In the genomic region with DNA sequence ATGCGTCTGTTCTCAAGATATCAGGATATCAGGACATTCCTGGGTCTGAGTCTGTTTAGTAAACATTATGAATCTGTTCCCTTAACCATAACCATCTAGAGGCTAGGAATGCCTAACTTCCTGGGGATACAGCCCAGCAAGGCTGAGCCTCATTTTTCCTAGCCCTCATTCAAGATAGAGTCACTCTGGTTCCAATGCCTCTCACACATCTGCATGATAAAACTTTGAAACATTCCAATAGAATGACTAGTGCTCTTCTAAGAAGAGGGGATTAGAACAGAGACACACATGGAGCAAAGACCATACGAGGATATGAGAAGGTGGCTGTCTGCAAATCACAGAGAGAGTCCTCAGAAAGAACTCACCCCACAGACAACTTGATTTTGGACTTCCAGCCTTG, we compare ENCODE assay signal across 26 cellular contexts. TPM values are rescaled to one million over a fixed set of nuclear protein-coding genes. Genes with fewer than 3 reads are reported as not detected.
DNase-seq lines count a peak whose midpoint lies in the region; ATAC-seq and TF ChIP-seq lines count a peak whose summit lies in the region.
"Had no signal": no experiment of that assay in that cellular context is flagged by ENCODE, and none has a peak within 500 bp of the region (broad histone marks: within the 10 kb centered on the region; RNA-seq: fewer than 3 reads in every experiment).

No MANE protein-coding gene starts in this region.

- DNase-seq in HS-27A (ENCODE audit: low read depth), result peak; percentile 8
- no peak for DNase-seq in WTC11 (ENCODE audit: low spot score)
- peak; percentile 51 for DNase-seq in iPS DF 4.7 (ENCODE audit: extremely low read depth, low spot score)
- no peak for DNase-seq in mucosa of gallbladder (ENCODE audit: low spot score)
- DNase-seq in middle frontal gyrus (ENCODE audit: extremely low spot score, low spot score), result no peak
- DNase-seq: activated CD4-positive, alpha-beta T cell treated with anti-CD3 and anti-CD28 coated beads, Interleukin-2, amount 10 ng/mL, durations not matched to agents 7 days and 5 days; activated naive CD4-positive, alpha-beta T cell treated with Interleukin-2 at 50 U/mL for 16 hours; activated T-cell treated with anti-CD3 and anti-CD28 coated beads, Interleukin-2, amount 50 U/mL, for 72 hours; amniotic stem cell; CD8-positive, alpha-beta T cell; dermis blood vessel endothelial cell; DMS 273 treated with DMSO at 0.1 percent for 48 hours; GF-D8; glutamatergic neuron; GOT3; naive thymus-derived CD8-positive, alpha-beta T cell; NCI-H1417 treated with DMSO at 0.1 percent for 48 hours; NCI-H2081 treated with DMSO at 0.1 percent for 48 hours; NCI-H774; stimulated activated CD4-positive, alpha-beta T cell treated with anti-CD3 and anti-CD28 coated beads, Interleukin-4, amount 100 ng/mL, for 4 hours; stimulated activated naive CD4-positive, alpha-beta T cell treated with Interleukin-2 at 50 U/mL for 16 hours had no signal

- peak overlapping the region; percentile 93 for H3K27ac Mint-ChIP-seq in WTC11
- H3K27ac Mint-ChIP-seq: activated CD4-positive, alpha-beta T cell treated with anti-CD3 and anti-CD28 coated beads, Interleukin-2, amount 10 ng/mL, durations not matched to agents 7 days and 5 days; activated T-cell treated with anti-CD3 and anti-CD28 coated beads, Interleukin-2, amount 50 U/mL, for 72 hours; CD8-positive, alpha-beta T cell; memory B cell; naive thymus-derived CD8-positive, alpha-beta T cell had no signal

- POLR2A ChIA-PET in WTC11 (lab: Charles Lee), result no interaction called here

- peak; percentile 76 for ATAC-seq in WTC11
- ATAC-seq in HG03565 (IDR thresholded peaks at IDR 0.05; ENCODE audit: unreplicated experiment), result no peak
- ATAC-seq in GM21423 (IDR thresholded peaks at IDR 0.05; ENCODE audit: unreplicated experiment), result no peak
- ATAC-seq: activated T-cell treated with anti-CD3 and anti-CD28 coated beads, Interleukin-2, amount 50 U/mL, for 72 hours; CD8-positive, alpha-beta T cell; naive thymus-derived CD8-positive, alpha-beta T cell had no signal

- no peak overlapping the region for H3K4me3 Mint-ChIP-seq in WTC11
- H3K4me3 Mint-ChIP-seq: activated CD4-positive, alpha-beta T cell treated with anti-CD3 and anti-CD28 coated beads, Interleukin-2, amount 10 ng/mL, durations not matched to agents 7 days and 5 days; activated T-cell treated with anti-CD3 and anti-CD28 coated beads, Interleukin-2, amount 50 U/mL, for 72 hours; CD8-positive, alpha-beta T cell; memory B cell; naive thymus-derived CD8-positive, alpha-beta T cell had no signal

- peaks cover 4% of the 10 kb centered on the region; the same call in 1 of the 2 replicates for H3K27me3 Mint-ChIP-seq in WTC11 (ENCODE audit: low read depth)
- H3K27me3 Mint-ChIP-seq: activated CD4-positive, alpha-beta T cell treated with anti-CD3 and anti-CD28 coated beads, Interleukin-2, amount 10 ng/mL, durations not matched to agents 7 days and 5 days; memory B cell had no signal

- CTCF ChIA-PET in WTC11 (lab: Charles Lee), result no interaction called here

- no peak for TF ChIP-seq CTCF in WTC11 (IDR thresholded peaks at IDR 0.05)

- peaks cover 38% of the 10 kb centered on the region for H3K4me1 Mint-ChIP-seq in WTC11
- H3K4me1 Mint-ChIP-seq: activated CD4-positive, alpha-beta T cell treated with anti-CD3 and anti-CD28 coated beads, Interleukin-2, amount 10 ng/mL, durations not matched to agents 7 days and 5 days; memory B cell had no signal

- H3K36me3 Mint-ChIP-seq in WTC11, result peaks cover 7% of the 10 kb centered on the region; the same call in 1 of the 2 replicates
- H3K36me3 Mint-ChIP-seq: CD8-positive, alpha-beta T cell; naive thymus-derived CD8-positive, alpha-beta T cell had no signal

- H3K9me3 Mint-ChIP-seq in WTC11, result peaks cover 7% of the 10 kb centered on the region
- H3K9me3 Mint-ChIP-seq: activated CD4-positive, alpha-beta T cell treated with anti-CD3 and anti-CD28 coated beads, Interleukin-2, amount 10 ng/mL, durations not matched to agents 7 days and 5 days; activated T-cell treated with anti-CD3 and anti-CD28 coated beads, Interleukin-2, amount 50 U/mL, for 72 hours; CD8-positive, alpha-beta T cell; memory B cell had no signal

TF ChIP-seq in WTC11, 78 proteins besides CTCF, POLR2A, EP300 and RAD21:
- TF ChIP-seq, protein P1, sequence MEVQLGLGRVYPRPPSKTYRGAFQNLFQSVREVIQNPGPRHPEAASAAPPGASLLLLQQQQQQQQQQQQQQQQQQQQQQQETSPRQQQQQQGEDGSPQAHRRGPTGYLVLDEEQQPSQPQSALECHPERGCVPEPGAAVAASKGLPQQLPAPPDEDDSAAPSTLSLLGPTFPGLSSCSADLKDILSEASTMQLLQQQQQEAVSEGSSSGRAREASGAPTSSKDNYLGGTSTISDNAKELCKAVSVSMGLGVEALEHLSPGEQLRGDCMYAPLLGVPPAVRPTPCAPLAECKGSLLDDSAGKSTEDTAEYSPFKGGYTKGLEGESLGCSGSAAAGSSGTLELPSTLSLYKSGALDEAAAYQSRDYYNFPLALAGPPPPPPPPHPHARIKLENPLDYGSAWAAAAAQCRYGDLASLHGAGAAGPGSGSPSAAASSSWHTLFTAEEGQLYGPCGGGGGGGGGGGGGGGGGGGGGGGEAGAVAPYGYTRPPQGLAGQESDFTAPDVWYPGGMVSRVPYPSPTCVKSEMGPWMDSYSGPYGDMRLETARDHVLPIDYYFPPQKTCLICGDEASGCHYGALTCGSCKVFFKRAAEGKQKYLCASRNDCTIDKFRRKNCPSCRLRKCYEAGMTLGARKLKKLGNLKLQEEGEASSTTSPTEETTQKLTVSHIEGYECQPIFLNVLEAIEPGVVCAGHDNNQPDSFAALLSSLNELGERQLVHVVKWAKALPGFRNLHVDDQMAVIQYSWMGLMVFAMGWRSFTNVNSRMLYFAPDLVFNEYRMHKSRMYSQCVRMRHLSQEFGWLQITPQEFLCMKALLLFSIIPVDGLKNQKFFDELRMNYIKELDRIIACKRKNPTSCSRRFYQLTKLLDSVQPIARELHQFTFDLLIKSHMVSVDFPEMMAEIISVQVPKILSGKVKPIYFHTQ (CRISPR knock-in tag; IDR thresholded peaks at IDR 0.05), result no peak
- TF ChIP-seq, protein P2, sequence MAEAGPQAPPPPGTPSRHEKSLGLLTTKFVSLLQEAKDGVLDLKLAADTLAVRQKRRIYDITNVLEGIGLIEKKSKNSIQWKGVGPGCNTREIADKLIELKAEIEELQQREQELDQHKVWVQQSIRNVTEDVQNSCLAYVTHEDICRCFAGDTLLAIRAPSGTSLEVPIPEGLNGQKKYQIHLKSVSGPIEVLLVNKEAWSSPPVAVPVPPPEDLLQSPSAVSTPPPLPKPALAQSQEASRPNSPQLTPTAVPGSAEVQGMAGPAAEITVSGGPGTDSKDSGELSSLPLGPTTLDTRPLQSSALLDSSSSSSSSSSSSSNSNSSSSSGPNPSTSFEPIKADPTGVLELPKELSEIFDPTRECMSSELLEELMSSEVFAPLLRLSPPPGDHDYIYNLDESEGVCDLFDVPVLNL (CRISPR knock-in tag; IDR thresholded peaks at IDR 0.05; ENCODE audit: borderline replicate concordance, low read depth), result no peak
- TF ChIP-seq EMX1 (CRISPR knock-in tag; IDR thresholded peaks at IDR 0.05) (no peak), GTF2I (CRISPR knock-in tag; conservative IDR thresholded peaks at IDR 0.05) (no peak), TCF7 (CRISPR knock-in tag; IDR thresholded peaks at IDR 0.05; ENCODE audit: low read depth) (no peak), NR2C2 (CRISPR knock-in tag; IDR thresholded peaks at IDR 0.05) (no peak), CREM (CRISPR knock-in tag; IDR thresholded peaks at IDR 0.05) (no peak), JAZF1 (CRISPR knock-in tag; IDR thresholded peaks at IDR 0.05) (no peak), SMAD4 (CRISPR knock-in tag; IDR thresholded peaks at IDR 0.05) (no peak), OVOL2 (CRISPR knock-in tag; IDR thresholded peaks at IDR 0.05; ENCODE audit: borderline replicate concordance) (no peak), HMGA2 (CRISPR knock-in tag; IDR thresholded peaks at IDR 0.05) (no peak)
- TF ChIP-seq, protein P3, sequence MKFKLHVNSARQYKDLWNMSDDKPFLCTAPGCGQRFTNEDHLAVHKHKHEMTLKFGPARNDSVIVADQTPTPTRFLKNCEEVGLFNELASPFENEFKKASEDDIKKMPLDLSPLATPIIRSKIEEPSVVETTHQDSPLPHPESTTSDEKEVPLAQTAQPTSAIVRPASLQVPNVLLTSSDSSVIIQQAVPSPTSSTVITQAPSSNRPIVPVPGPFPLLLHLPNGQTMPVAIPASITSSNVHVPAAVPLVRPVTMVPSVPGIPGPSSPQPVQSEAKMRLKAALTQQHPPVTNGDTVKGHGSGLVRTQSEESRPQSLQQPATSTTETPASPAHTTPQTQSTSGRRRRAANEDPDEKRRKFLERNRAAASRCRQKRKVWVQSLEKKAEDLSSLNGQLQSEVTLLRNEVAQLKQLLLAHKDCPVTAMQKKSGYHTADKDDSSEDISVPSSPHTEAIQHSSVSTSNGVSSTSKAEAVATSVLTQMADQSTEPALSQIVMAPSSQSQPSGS (CRISPR knock-in tag; IDR thresholded peaks at IDR 0.05; ENCODE audit: borderline replicate concordance, low read depth), result no peak
- TF ChIP-seq, protein P4, sequence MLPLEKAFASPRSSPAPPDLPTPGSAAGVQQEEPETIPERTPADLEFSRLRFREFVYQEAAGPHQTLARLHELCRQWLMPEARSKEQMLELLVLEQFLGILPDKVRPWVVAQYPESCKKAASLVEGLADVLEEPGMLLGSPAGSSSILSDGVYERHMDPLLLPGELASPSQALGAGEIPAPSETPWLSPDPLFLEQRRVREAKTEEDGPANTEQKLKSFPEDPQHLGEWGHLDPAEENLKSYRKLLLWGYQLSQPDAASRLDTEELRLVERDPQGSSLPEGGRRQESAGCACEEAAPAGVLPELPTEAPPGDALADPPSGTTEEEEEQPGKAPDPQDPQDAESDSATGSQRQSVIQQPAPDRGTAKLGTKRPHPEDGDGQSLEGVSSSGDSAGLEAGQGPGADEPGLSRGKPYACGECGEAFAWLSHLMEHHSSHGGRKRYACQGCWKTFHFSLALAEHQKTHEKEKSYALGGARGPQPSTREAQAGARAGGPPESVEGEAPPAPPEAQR (CRISPR knock-in tag; IDR thresholded peaks at IDR 0.05), result no peak

RNA-seq across cellular contexts. Expression of a gene that starts 20.6 kb away (rescaled TPM):
- total RNA-seq in WTC11 (2021) (not detected in 3 replicates), mucosa of gallbladder (not detected)
- total RNA-seq: activated CD4-positive, alpha-beta T cell treated with anti-CD3 and anti-CD28 coated beads, Interleukin-2, amount 10 ng/mL, durations not matched to agents 7 days and 5 days; activated T-cell treated with anti-CD3 and anti-CD28 coated beads, Interleukin-2, amount 50 U/mL, for 72 hours; CD8-positive, alpha-beta T cell; dermis blood vessel endothelial cell; naive thymus-derived CD8-positive, alpha-beta T cell; OCI-LY7; osteocyte had no signal

RNA-seq across cellular contexts. Expression of a gene that starts 46.1 kb away (rescaled TPM):
- total RNA-seq in WTC11 (2021), result 4.5 to 10.6 TPM (median 8.6 TPM) in 3 replicates
- 10.0 TPM for total RNA-seq in mucosa of gallbladder

Comparison
In these comparisons a context has a peak if more than half of its experiments do, and no peak if none do; other contexts are left out.
1. DNase-seq: peak in HS-27A (single experiment) and iPS DF 4.7 (single experiment); none in WTC11 (single experiment), mucosa of gallbladder (single experiment) and middle frontal gyrus (single experiment).